ENCODE assay signal across 1 cellular context in the genomic region with DNA sequence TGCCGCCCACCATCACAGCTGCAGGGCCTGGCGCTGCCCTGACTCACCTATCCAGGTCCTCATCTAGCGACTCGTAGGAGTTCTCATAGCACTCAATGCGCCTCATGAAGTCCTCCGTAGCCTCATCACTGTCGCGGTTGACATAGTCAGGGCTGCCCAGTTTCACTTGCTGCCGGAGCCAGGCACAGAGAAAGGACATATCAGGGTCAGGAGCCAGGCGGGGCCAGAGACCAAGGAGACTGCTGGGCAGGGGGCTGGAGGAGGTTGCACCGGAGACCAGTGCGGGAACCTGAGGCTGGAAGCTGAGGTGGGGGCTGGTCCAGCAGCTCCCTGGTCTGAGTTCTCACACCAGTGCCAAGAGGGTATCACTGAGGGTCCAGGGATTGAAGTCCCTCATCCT.
TF ChIP-seq lines count a peak whose summit lies in the region.

No MANE protein-coding gene starts in this region.

TF ChIP-seq in GM23338, 12 proteins besides CTCF, POLR2A, EP300 and RAD21:
- TF ChIP-seq STAT1 (IDR thresholded peaks at IDR 0.05; ENCODE audit: unreplicated experiment) (no peak), EZH2phosphoT487 (IDR thresholded peaks at IDR 0.05; ENCODE audit: unreplicated experiment) (no peak)
